8 cellular contexts compared by ENCODE assay signal in genomic region chr19:49513746-49514118, GRCh38. TPM values are rescaled to one million over a fixed set of nuclear protein-coding genes. Genes with fewer than 3 reads are reported as not detected.
DNase-seq lines count a peak whose midpoint lies in the region; ATAC-seq, FAIRE-seq and TF ChIP-seq lines count a peak whose summit lies in the region.

No MANE protein-coding gene starts in this region.

- H3K4me1 ChIP-seq in CD4-positive, alpha-beta memory T cell (ENCODE audit: insufficient read depth, low read length), result peaks cover 32% of the 10 kb centered on the region
- H3K4me1 ChIP-seq in endothelial cell of umbilical vein (ENCODE audit: control insufficient read depth, extremely low read depth, insufficient read depth, low read length), result peaks cover 15% of the 10 kb centered on the region
- peaks cover 57 to 59% of the 10 kb centered on the region in 2 experiments for H3K4me1 ChIP-seq in neutrophil (ENCODE audit: control insufficient read depth in 1 of 2, insufficient read depth in 1 of 2, low read depth in 1 of 2, low read length in 1 of 2)

- H3K4me1 Mint-ChIP-seq in CD4-positive, alpha-beta memory T cell, result peaks cover 14 to 41% (median 25%) of the 10 kb centered on the region in 4 donors

- no peak for TF ChIP-seq POLR2A in endothelial cell of umbilical vein (IDR thresholded peaks at IDR 0.05; ENCODE audit: low read depth, low read length)

- BruUV-seq in endothelial cell of umbilical vein (replicated peaks; lab: Mats Ljungman, UMichigan), result TSS peak; percentile 29

- H3K79me2 ChIP-seq in endothelial cell of umbilical vein (ENCODE audit: control insufficient read depth, insufficient read depth, low read length), result no peaks in the 10 kb centered on the region

- H3K4me3 Mint-ChIP-seq in CD4-positive, alpha-beta memory T cell, result peak overlapping the region; percentile 82 to 94 (median 88)

- H3K9me3 Mint-ChIP-seq in CD4-positive, alpha-beta memory T cell, result no peaks in the 10 kb centered on the region

- POLR2A ChIA-PET in CD4-positive, alpha-beta memory T cell (lab: Charles Lee; ENCODE audit: partially characterized antibody), result interaction anchor here (0.7 to 2.2 kb wide), 8 partner anchors 10 to 66 kb away, joined by 3 to 8 read pairs (median 6); partner anchors contain the start of gene RCN3
- POLR2A ChIA-PET in endothelial cell of umbilical vein (lab: Charles Lee), result interaction anchor here (0.8 kb wide), 1 partner anchor 14 kb away, joined by 3 read pairs; the partner anchor contains the start of gene RCN3

- H3K27me3 Mint-ChIP-seq in CD4-positive, alpha-beta memory T cell, result no peaks in the 10 kb centered on the region

- H2AFZ ChIP-seq in endothelial cell of umbilical vein (ENCODE audit: low read depth, low read length), result no peak overlapping the region

- no peaks in the 10 kb centered on the region for H4K20me1 ChIP-seq in endothelial cell of umbilical vein (replicated peaks; ENCODE audit: control insufficient read depth, extremely low read depth, insufficient read depth, low read length)

- no peaks in the 10 kb centered on the region for H3K36me3 Mint-ChIP-seq in CD4-positive, alpha-beta memory T cell

- H3K9me3 ChIP-seq in CD4-positive, alpha-beta memory T cell (ENCODE audit: control insufficient read depth in 1 of 2, low read length in 2 of 2), result no peaks in the 10 kb centered on the region
- no peaks in the 10 kb centered on the region for H3K9me3 ChIP-seq in endothelial cell of umbilical vein (replicated peaks; ENCODE audit: control insufficient read depth, insufficient read depth, low read length)
- H3K9me3 ChIP-seq in neutrophil, result no peaks in the 10 kb centered on the region

- H3K4me3 ChIP-seq in CD4-positive, alpha-beta memory T cell (ENCODE audit: low read length in 2 of 2), result peak overlapping the region; percentile 6 to 51
- H3K4me3 ChIP-seq in endothelial cell of umbilical vein (replicated peaks in 1 of 3; ENCODE audit: insufficient read depth in 1 of 3, low read depth in 1 of 3, low read length in 3 of 3) (peak overlapping the region in 1 of 3 experiments; percentile 66), neutrophil (ENCODE audit: low read depth in 1 of 2, low read length in 1 of 2) (peak overlapping the region; percentile 92 to 93)

- H3K27ac ChIP-seq in CD4-positive, alpha-beta memory T cell (ENCODE audit: low read depth, low read length), result peak overlapping the region; percentile 55
- H3K27ac ChIP-seq in endothelial cell of umbilical vein (ENCODE audit: insufficient read depth, low read depth, low read length), result no peak overlapping the region
- H3K27ac ChIP-seq in neutrophil, result peak overlapping the region; percentile 98

- H3K27ac Mint-ChIP-seq in CD4-positive, alpha-beta memory T cell, result peak overlapping the region in 6 of 7 donors; percentile 21 to 97 (median 88)

- H3K9ac ChIP-seq in endothelial cell of umbilical vein (replicated peaks; ENCODE audit: extremely low read depth, insufficient read depth, low read length), result peak overlapping the region; percentile 47

- TF ChIP-seq CTCF in endothelial cell of umbilical vein (IDR thresholded peaks at IDR 0.05; ENCODE audit: extremely low read depth in 1 of 2, insufficient read depth in 1 of 2, low read depth in 1 of 2, low read length in 2 of 2) (no peak), neutrophil (IDR thresholded peaks at IDR 0.05) (no peak)

- no peaks in the 10 kb centered on the region for H3K9me1 ChIP-seq in endothelial cell of umbilical vein (replicated peaks; ENCODE audit: control insufficient read depth, extremely low read depth, insufficient read depth, low read length)

- intact Hi-C loops in CD4-positive, alpha-beta memory T cell (cut with micrococcal nuclease), result no loop called here
- intact Hi-C loops in endothelial cell of umbilical vein (cut with micrococcal nuclease), result no loop called here

- dilution Hi-C loops in endothelial cell of umbilical vein (cut with MboI; ENCODE audit: extremely low pct_ligation_motif_present, low sequenced_read_pairs), result no loop called here

- no peak for DNase-seq in CD4-positive, alpha-beta memory T cell
- peak; percentile 73 for DNase-seq in NCI-H146 treated with DMSO at 0.1 percent for 48 hours (lab: John Stamatoyannopoulos, UW; ENCODE audit: unreplicated experiment)
- no peak for DNase-seq in endothelial cell of umbilical vein (ENCODE audit: low read depth, low spot score)
- no peak for DNase-seq in NOMO-1 treated with DMSO at 0.1 percent for 48 hours (lab: John Stamatoyannopoulos, UW; ENCODE audit: unreplicated experiment)
- no peak for DNase-seq in NCI-H1048 (lab: John Stamatoyannopoulos, UW)

- CTCF ChIA-PET in CD4-positive, alpha-beta memory T cell (lab: Charles Lee; ENCODE audit: partially characterized antibody), result interaction anchor here (0.8 to 3.3 kb wide), 7 partner anchors 9 to 160 kb away, joined by 3 to 26 read pairs (median 5); partner anchors contain the start of gene RCN3
- CTCF ChIA-PET in endothelial cell of umbilical vein (lab: Charles Lee), result interaction anchor here (1.2 to 2.3 kb wide), 3 partner anchors 14 to 56 kb away, joined by 4 to 22 read pairs (median 10); partner anchors contain the start of gene RCN3

- no peaks in the 10 kb centered on the region for H3K27me3 ChIP-seq in CD4-positive, alpha-beta memory T cell (ENCODE audit: insufficient read depth, low read length)
- H3K27me3 ChIP-seq in endothelial cell of umbilical vein (ENCODE audit: control insufficient read depth in 2 of 2, insufficient read depth in 2 of 2, low read length in 2 of 2) (no peaks in the 10 kb centered on the region), neutrophil (no peaks in the 10 kb centered on the region)

- no peaks in the 10 kb centered on the region for H3K36me3 ChIP-seq in CD4-positive, alpha-beta memory T cell (ENCODE audit: insufficient read depth, low read length)
- H3K36me3 ChIP-seq in endothelial cell of umbilical vein (ENCODE audit: control insufficient read depth in 2 of 2, extremely low read depth in 1 of 2, insufficient read depth in 2 of 2, low read length in 2 of 2) (peaks cover 0 to 1% of the 10 kb centered on the region in 2 experiments), neutrophil (peaks cover 44% of the 10 kb centered on the region)

- no peak overlapping the region for H3K4me2 ChIP-seq in endothelial cell of umbilical vein (ENCODE audit: insufficient read depth, low read length)

- ATAC-seq in HG03378 (IDR thresholded peaks at IDR 0.05; ENCODE audit: unreplicated experiment) (no peak), HG03097 (IDR thresholded peaks at IDR 0.05; ENCODE audit: low FRiP score, unreplicated experiment) (no peak)

- no peak for FAIRE-seq in endothelial cell of umbilical vein (lab: Jason Lieb, UNC)

RNA-seq across cellular contexts. Expression of gene FCGRT, which starts 1.3 kb away (rescaled TPM):
- 10 to 100 TPM; 21.9 to 25.8 TPM for total RNA-seq in CD4-positive, alpha-beta memory T cell
- 10 to 100 TPM; 40.2 to 42.5 TPM for polyA plus RNA-seq in CD4-positive, alpha-beta memory T cell
- total RNA-seq in endothelial cell of umbilical vein, result 98.2 and 134 TPM in 2 replicates
- polyA plus RNA-seq in endothelial cell of umbilical vein, result 197 and 215 TPM in 2 replicates
- 103 and 152 TPM in 2 replicates for polyA plus RNA-seq in endothelial cell of umbilical vein (2011; cell fraction: cytosol; rRNA removed)
- 205 and 270 TPM in 2 replicates for polyA plus RNA-seq in endothelial cell of umbilical vein (2011; cell fraction: nucleus; rRNA removed)
- 107 and 161 TPM in 2 replicates for polyA plus RNA-seq in endothelial cell of umbilical vein (2012)
- polyA minus RNA-seq in endothelial cell of umbilical vein, result 82.9 and 90.9 TPM in 2 replicates
- not detected for polyA minus RNA-seq in endothelial cell of umbilical vein (2011; cell fraction: cytosol; rRNA and poly(A)+ RNA removed)
- polyA minus RNA-seq in endothelial cell of umbilical vein (2011; cell fraction: nucleus; rRNA and poly(A)+ RNA removed), result 20.5 and 29.6 TPM in 2 replicates

RNA-seq across cellular contexts. Expression of gene RCN3, which starts 14.1 kb away (rescaled TPM):
- total RNA-seq in CD4-positive, alpha-beta memory T cell, result 1 to 10 TPM; 2.4 to 2.5 TPM
- polyA plus RNA-seq in CD4-positive, alpha-beta memory T cell, result 1 to 10 TPM; 1.2 to 1.5 TPM
- 94.4 and 96.1 TPM in 2 replicates for total RNA-seq in endothelial cell of umbilical vein
- 52.7 and 68.3 TPM in 2 replicates for polyA plus RNA-seq in endothelial cell of umbilical vein
- polyA plus RNA-seq in endothelial cell of umbilical vein (2011; cell fraction: cytosol; rRNA removed), result 33.7 and 37.1 TPM in 2 replicates
- 27.1 and 34.4 TPM in 2 replicates for polyA plus RNA-seq in endothelial cell of umbilical vein (2011; cell fraction: nucleus; rRNA removed)
- 73.5 and 116 TPM in 2 replicates for polyA plus RNA-seq in endothelial cell of umbilical vein (2012)
- polyA minus RNA-seq in endothelial cell of umbilical vein, result 18.1 and 19.8 TPM in 2 replicates
- polyA minus RNA-seq in endothelial cell of umbilical vein (2011; cell fraction: cytosol; rRNA and poly(A)+ RNA removed), result not detected
- polyA minus RNA-seq in endothelial cell of umbilical vein (2011; cell fraction: nucleus; rRNA and poly(A)+ RNA removed), result 5.0 and 17.0 TPM in 2 replicates

RNA-seq across cellular contexts. Expression of gene RPS11, which starts 17.5 kb away (rescaled TPM):
- 1,000 to 10,000 TPM; 3,135 to 3,272 TPM for total RNA-seq in CD4-positive, alpha-beta memory T cell
- polyA plus RNA-seq in CD4-positive, alpha-beta memory T cell, result 1,000 to 10,000 TPM; 1,691 to 2,012 TPM
- 1,764 and 1,843 TPM in 2 replicates for total RNA-seq in endothelial cell of umbilical vein
- polyA plus RNA-seq in endothelial cell of umbilical vein, result 4,411 and 4,760 TPM in 2 replicates
- polyA plus RNA-seq in endothelial cell of umbilical vein (2011; cell fraction: cytosol; rRNA removed), result 6,177 and 6,852 TPM in 2 replicates
- 1,925 and 2,062 TPM in 2 replicates for polyA plus RNA-seq in endothelial cell of umbilical vein (2011; cell fraction: nucleus; rRNA removed)
- polyA plus RNA-seq in endothelial cell of umbilical vein (2012), result 2,412 and 4,545 TPM in 2 replicates
- 1,208 and 1,339 TPM in 2 replicates for polyA minus RNA-seq in endothelial cell of umbilical vein
- 679 TPM for polyA minus RNA-seq in endothelial cell of umbilical vein (2011; cell fraction: cytosol; rRNA and poly(A)+ RNA removed)
- polyA minus RNA-seq in endothelial cell of umbilical vein (2011; cell fraction: nucleus; rRNA and poly(A)+ RNA removed), result 152 and 167 TPM in 2 replicates

RNA-seq across cellular contexts. Expression of gene RPL13A, which starts 26.3 kb away (rescaled TPM):
- 1,000 to 10,000 TPM; 5,517 to 5,661 TPM for total RNA-seq in CD4-positive, alpha-beta memory T cell
- polyA plus RNA-seq in CD4-positive, alpha-beta memory T cell, result 1,000 to 10,000 TPM; 1,827 to 3,046 TPM
- total RNA-seq in endothelial cell of umbilical vein, result 2,291 and 2,318 TPM in 2 replicates
- 4,148 and 5,694 TPM in 2 replicates for polyA plus RNA-seq in endothelial cell of umbilical vein
- 3,373 and 4,362 TPM in 2 replicates for polyA plus RNA-seq in endothelial cell of umbilical vein (2011; cell fraction: cytosol; rRNA removed)
- 1,170 and 1,607 TPM in 2 replicates for polyA plus RNA-seq in endothelial cell of umbilical vein (2011; cell fraction: nucleus; rRNA removed)
- polyA plus RNA-seq in endothelial cell of umbilical vein (2012), result 2,404 and 6,049 TPM in 2 replicates
- 1,194 and 1,533 TPM in 2 replicates for polyA minus RNA-seq in endothelial cell of umbilical vein
- polyA minus RNA-seq in endothelial cell of umbilical vein (2011; cell fraction: cytosol; rRNA and poly(A)+ RNA removed), result 1,164 TPM
- polyA minus RNA-seq in endothelial cell of umbilical vein (2011; cell fraction: nucleus; rRNA and poly(A)+ RNA removed), result 517 and 743 TPM in 2 replicates

RNA-seq across cellular contexts. Expression of gene FLT3LG, which starts 39.7 kb away (rescaled TPM):
- 100 to 1,000 TPM; 114 to 115 TPM for total RNA-seq in CD4-positive, alpha-beta memory T cell
- 100 to 1,000 TPM; 145 to 252 TPM for polyA plus RNA-seq in CD4-positive, alpha-beta memory T cell
- total RNA-seq in endothelial cell of umbilical vein, result 4.7 and 5.7 TPM in 2 replicates
- 5.0 and 5.6 TPM in 2 replicates for polyA plus RNA-seq in endothelial cell of umbilical vein
- 2.2 and 2.6 TPM in 2 replicates for polyA plus RNA-seq in endothelial cell of umbilical vein (2011; cell fraction: cytosol; rRNA removed)
- polyA plus RNA-seq in endothelial cell of umbilical vein (2011; cell fraction: nucleus; rRNA removed), result 2.2 and 3.5 TPM in 2 replicates
- polyA plus RNA-seq in endothelial cell of umbilical vein (2012), result 3.8 and 5.3 TPM in 2 replicates
- polyA minus RNA-seq in endothelial cell of umbilical vein, result 0.53 and 1.4 TPM in 2 replicates
- 4.4 TPM for polyA minus RNA-seq in endothelial cell of umbilical vein (2011; cell fraction: cytosol; rRNA and poly(A)+ RNA removed)
- 0.67 and 1.9 TPM in 2 replicates for polyA minus RNA-seq in endothelial cell of umbilical vein (2011; cell fraction: nucleus; rRNA and poly(A)+ RNA removed)

Comparison
In these comparisons a context has a peak if more than half of its experiments do, and no peak if none do; other contexts are left out.
1. RNA of gene RCN3, which starts 14.1 kb away (total RNA-seq): 94.4 to 96.1 TPM in endothelial cell of umbilical vein; 2.4 to 2.5 TPM in CD4-positive, alpha-beta memory T cell; every median in the first group is over 10 times any median in the second.